Comparison of ENCODE assay signal across 21 cellular contexts in the genomic region with DNA sequence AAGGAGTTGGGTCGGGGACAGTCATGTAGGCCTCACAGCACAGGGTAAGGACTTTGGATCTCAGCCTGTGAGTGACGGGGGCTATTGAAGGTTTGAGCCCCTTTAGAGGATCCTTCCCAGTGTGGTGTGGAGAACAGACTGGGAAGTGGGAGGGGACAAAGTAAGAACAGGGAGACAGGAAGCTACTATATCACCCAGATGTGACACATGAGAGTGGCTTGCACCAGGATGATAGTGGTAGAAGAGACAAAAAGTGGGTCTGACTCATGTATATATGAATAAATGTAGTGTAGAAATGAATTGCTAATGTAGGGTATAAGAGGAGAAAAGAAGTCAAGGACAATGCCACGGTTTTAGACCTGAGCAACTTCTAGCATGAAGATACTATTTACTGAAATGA. TPM values are rescaled to one million over a fixed set of nuclear protein-coding genes. Genes with fewer than 3 reads are reported as not detected.
A peak's percentile ranks its signal among the peaks of the same experiment; 100 is the strongest.
DNase-seq lines count a peak whose midpoint lies in the region.
"Had no signal": no experiment of that assay in that cellular context is flagged by ENCODE, and none has a peak within 500 bp of the region (broad histone marks: within the 10 kb centered on the region; RNA-seq: fewer than 3 reads in every experiment).

No MANE protein-coding gene starts in this region.

- H3K9me3 ChIP-seq in GM23248 (ENCODE audit: low read depth) = no peaks in the 10 kb centered on the region
- 0 out of 2 replicates have a peak, but pooled peaks cover 4% of the 10 kb centered on the region for H3K9me3 ChIP-seq in SJCRH30 (replicated peaks)

- H3K9ac ChIP-seq in GM23248 = no peak overlapping the region
- H3K9ac ChIP-seq: BLaER1 had no signal

- peaks cover 13% of the 10 kb centered on the region for H3F3A ChIP-seq in GM23248 (ENCODE audit: insufficient read depth)

- DNase-seq in A172 (ENCODE audit: low spot score) (peak; percentile 28), GM23248 (peak; percentile 45), M059J (ENCODE audit: low read depth) (peak; percentile 28), epithelial cell of prostate (ENCODE audit: low read depth, low spot score) (no peak), SJCRH30 (no peak), cerebellar nuclear complex (lab: John Stamatoyannopoulos, UW) (no peak), NCI-H2196 (lab: John Stamatoyannopoulos, UW; ENCODE audit: unreplicated experiment) (no peak), NCI-H146 (lab: John Stamatoyannopoulos, UW) (no peak)
- DNase-seq: Calu3; CD8-positive, alpha-beta T cell; Karpas-422; MM.1S; NCI-H1105 treated with DMSO at 0.1 percent for 48 hours; NCI-H1694 treated with DMSO at 0.1 percent for 48 hours; NCI-H2107; NCI-H2227 treated with DMSO at 0.1 percent for 48 hours; NCI-H510A treated with DMSO at 0.1 percent for 48 hours; PC-9 had no signal

- H3K36me3 ChIP-seq in GM23248 (ENCODE audit: low read depth) (no peaks in the 10 kb centered on the region), SJCRH30 (peaks cover 15% of the 10 kb centered on the region)

- 89 to 92% methylated on average over 3 of the region's 3 CpGs for WGBS in GM23248 (ENCODE audit: low coverage in 1 of 2, low lambda C conversion rate in 2 of 2, missing lambda C conversion rate in 2 of 2), 2 experiments

- H3K4me2 ChIP-seq in GM23248 (ENCODE audit: unreplicated experiment) = no peak overlapping the region
- H3K4me2 ChIP-seq: BLaER1, GM23338, PC-9 had no signal

- no peaks in the 10 kb centered on the region for H3K9me2 ChIP-seq in GM23248 (ENCODE audit: insufficient read depth)

- in situ Hi-C loops in GM23248 (cut with MboI) = no loop called here

- H2AFZ ChIP-seq in GM23248 = no peak overlapping the region
- H2AFZ ChIP-seq: GM23338, PC-9 had no signal

- peaks cover 8% of the 10 kb centered on the region for H3K4me1 ChIP-seq in GM23248 (ENCODE audit: insufficient read depth)
- H3K4me1 ChIP-seq in SJCRH30 = no peaks in the 10 kb centered on the region

- H3K27ac ChIP-seq in GM23248 (no peak overlapping the region), epithelial cell of prostate (peak overlapping the region; percentile 12), SJCRH30 (no peak overlapping the region)
- H3K27ac ChIP-seq: BLaER1, PC-9, RWPE1 had no signal

- no peaks in the 10 kb centered on the region for H4K20me1 ChIP-seq in GM23248 (ENCODE audit: insufficient read depth)

- H3K4me3 ChIP-seq in GM23248 = no peak overlapping the region
- H3K4me3 ChIP-seq in SJCRH30 = no peak overlapping the region
- H3K4me3 ChIP-seq: BLaER1, GM23338, PC-9 had no signal

- H3K79me2 ChIP-seq in GM23248 (ENCODE audit: insufficient read depth) = peaks cover 89% of the 10 kb centered on the region

- H3K27me3 ChIP-seq in GM23248 (replicated peaks; ENCODE audit: insufficient read depth) = no peaks in the 10 kb centered on the region
- no peaks in the 10 kb centered on the region for H3K27me3 ChIP-seq in SJCRH30
- H3K27me3 ChIP-seq: BLaER1 had no signal

RNA-seq across cellular contexts. Expression of a gene that starts 4.5 kb away (rescaled TPM):
- total RNA-seq in A172 (2014; rRNA removed; shearing (Covaris generic)) = 134 and 139 TPM in 2 replicates
- total RNA-seq in GM23248 (2014; rRNA removed; shearing (Covaris generic)) = 40.3 and 47.1 TPM in 2 replicates
- polyA plus RNA-seq in GM23248 (2016; fragmentation: Nextera tagmentation; extraction: Ambion mirVana) = 49.6 and 51.2 TPM in 2 replicates
- 106 and 123 TPM in 2 replicates for total RNA-seq in M059J (2014; rRNA removed; shearing (Covaris generic))
- 194 and 201 TPM in 2 replicates for total RNA-seq in SJCRH30 (2014; rRNA removed; shearing (Covaris generic))

RNA-seq across cellular contexts. Expression of a gene that starts 52.2 kb away (rescaled TPM):
- total RNA-seq in A172 (2014; rRNA removed; shearing (Covaris generic)) = 24.9 and 97.3 TPM in 2 replicates
- total RNA-seq in GM23248 (2014; rRNA removed; shearing (Covaris generic)) = 26.2 and 113 TPM in 2 replicates
- polyA plus RNA-seq in GM23248 (2016; fragmentation: Nextera tagmentation; extraction: Ambion mirVana) = 126 and 146 TPM in 2 replicates
- 200 and 232 TPM in 2 replicates for total RNA-seq in M059J (2014; rRNA removed; shearing (Covaris generic))
- 95.4 and 97.1 TPM in 2 replicates for total RNA-seq in SJCRH30 (2014; rRNA removed; shearing (Covaris generic))

Comparison
In these comparisons a context has a peak if more than half of its experiments do, and no peak if none do; other contexts are left out.
1. DNase-seq: peak in A172 (single experiment), GM23248 (single experiment) and M059J (single experiment); none in epithelial cell of prostate (single experiment), SJCRH30 (0 of 2), cerebellar nuclear complex (0 of 2), NCI-H2196 (single experiment) and NCI-H146 (single experiment).